In genomic region chrX:69116077-69116476, GRCh38 we compare ENCODE assay signal across 10 cellular contexts.
"Had no signal": no experiment of that assay in that cellular context is flagged by ENCODE, and none has a peak within 500 bp of the region (broad histone marks: within the 10 kb centered on the region; RNA-seq: fewer than 3 reads in every experiment).

No MANE protein-coding gene starts in this region.

- H3K36me3 ChIP-seq: cardiac muscle cell, left lung, stomach, thoracic aorta, vagina had no signal

- H3K4me3 ChIP-seq: cardiac muscle cell, left lung, stomach, thoracic aorta, vagina had no signal

- H3K27me3 ChIP-seq: cardiac muscle cell, stomach, vagina had no signal

- DNase-seq: activated CD4-positive, alpha-beta T cell treated with anti-CD3 and anti-CD28 coated beads for 4 hours; activated CD8-positive, alpha-beta T cell treated with anti-CD3 and anti-CD28 coated beads, Interleukin-2, amount 10 ng/mL, durations not matched to agents 7 days and 5 days; activated naive CD4-positive, alpha-beta T cell treated with anti-CD3 and anti-CD28 coated beads for 36 hours; left lung; stimulated activated CD4-positive, alpha-beta T cell treated with anti-CD3 and anti-CD28 coated beads, Interleukin-15, amount 100 ng/mL, for 24 hours; stimulated activated CD4-positive, alpha-beta T cell treated with anti-CD3 and anti-CD28 coated beads, Interleukin-4, amount 100 ng/mL, for 24 hours; stomach had no signal

- H3K27ac ChIP-seq: cardiac muscle cell, left lung, stomach, thoracic aorta, vagina had no signal

- H3K4me1 ChIP-seq: left lung, stomach, vagina had no signal

- H3K9me3 ChIP-seq: left lung, stomach, thoracic aorta, vagina had no signal

- ATAC-seq: activated CD8-positive, alpha-beta T cell treated with anti-CD3 and anti-CD28 coated beads, Interleukin-2, amount 10 ng/mL, durations not matched to agents 7 days and 5 days; left lung had no signal
